ENCODE assay signal across 26 cellular contexts in genomic region chr1:113543110-113543509, GRCh38.
"Had no signal": no experiment of that assay in that cellular context is flagged by ENCODE, and none has a peak within 500 bp of the region (broad histone marks: within the 10 kb centered on the region; RNA-seq: fewer than 3 reads in every experiment).

No MANE protein-coding gene starts in this region.

- H3K27ac ChIP-seq: ascending aorta, colonic mucosa had no signal

- DNase-seq: activated CD4-positive, alpha-beta memory T cell treated with anti-CD3 and anti-CD28 coated beads, Interleukin-2, amount 10 ng/mL, durations not matched to agents 7 days and 5 days; activated CD4-positive, alpha-beta T cell treated with anti-CD3 and anti-CD28 coated beads for 36 hours; activated CD4-positive, alpha-beta T cell treated with anti-CD3 and anti-CD28 coated beads, Interleukin-2, amount 10 ng/mL, durations not matched to agents 7 days and 5 days; activated CD4-positive, alpha-beta T cell treated with anti-CD3 and anti-CD28 coated beads, Interleukin-2, amount 50 U/mL, for 4 hours; activated CD4-positive, CD25-positive, alpha-beta regulatory T cell; activated CD4-positive, CD25-positive, alpha-beta regulatory T cell treated with anti-CD3 and anti-CD28 coated beads, Interleukin-2, amount 50 U/mL, for 72 hours; activated CD8-positive, alpha-beta memory T cell treated with anti-CD3 and anti-CD28 coated beads, Interleukin-2, amount 50 U/mL, for 48 hours; activated gamma-delta T cell; activated naive CD4-positive, alpha-beta T cell; activated naive CD4-positive, alpha-beta T cell treated with anti-CD3 and anti-CD28 coated beads, Interleukin-2, amount 10 ng/mL, durations not matched to agents 7 days and 5 days; activated naive CD8-positive, alpha-beta T cell treated with anti-CD3 and anti-CD28 coated beads, Interleukin-2, amount 10 ng/mL, durations not matched to agents 7 days and 5 days; activated T-cell treated with anti-CD3 and anti-CD28 coated beads for 4 hours; activated T-cell treated with anti-CD3 and anti-CD28 coated beads, Interleukin-2, amount 50 U/mL, for 24 hours; activated T-cell treated with anti-CD3 and anti-CD28 coated beads, Interleukin-2, amount 50 U/mL, for 72 hours; brain microvascular endothelial cell; caudate nucleus; colonic mucosa; effector CD8-positive, alpha-beta T cell; foreskin fibroblast; head of caudate nucleus; T-helper 2 cell had no signal

- FAIRE-seq: endometrium, endothelial cell of umbilical vein, frontal cortex had no signal

- H3K36me3 Mint-ChIP-seq: activated naive CD4-positive, alpha-beta T cell treated with anti-CD3 and anti-CD28 coated beads, Interleukin-2, amount 10 ng/mL, durations not matched to agents 7 days and 5 days; activated naive CD4-positive, alpha-beta T cell treated with anti-CD3 and anti-CD28 coated beads, Interleukin-2, amount 50 U/mL, for 72 hours; activated naive CD8-positive, alpha-beta T cell treated with anti-CD3 and anti-CD28 coated beads, Interleukin-2, amount 10 ng/mL, durations not matched to agents 7 days and 5 days had no signal

- H3K9me3 Mint-ChIP-seq: activated naive CD4-positive, alpha-beta T cell treated with anti-CD3 and anti-CD28 coated beads, Interleukin-2, amount 50 U/mL, for 72 hours; activated T-cell treated with anti-CD3 and anti-CD28 coated beads, Interleukin-2, amount 50 U/mL, for 24 hours; activated T-cell treated with anti-CD3 and anti-CD28 coated beads, Interleukin-2, amount 50 U/mL, for 72 hours had no signal

- H3K4me3 Mint-ChIP-seq: activated CD4-positive, alpha-beta memory T cell treated with anti-CD3 and anti-CD28 coated beads, Interleukin-2, amount 10 ng/mL, durations not matched to agents 7 days and 5 days; activated CD4-positive, alpha-beta T cell treated with anti-CD3 and anti-CD28 coated beads for 36 hours; activated CD4-positive, alpha-beta T cell treated with anti-CD3 and anti-CD28 coated beads, Interleukin-2, amount 10 ng/mL, durations not matched to agents 7 days and 5 days; activated naive CD4-positive, alpha-beta T cell treated with anti-CD3 and anti-CD28 coated beads, Interleukin-2, amount 10 ng/mL, durations not matched to agents 7 days and 5 days; activated naive CD8-positive, alpha-beta T cell treated with anti-CD3 and anti-CD28 coated beads, Interleukin-2, amount 10 ng/mL, durations not matched to agents 7 days and 5 days; activated T-cell treated with anti-CD3 and anti-CD28 coated beads, Interleukin-2, amount 50 U/mL, for 24 hours; activated T-cell treated with anti-CD3 and anti-CD28 coated beads, Interleukin-2, amount 50 U/mL, for 72 hours had no signal

- H3K4me1 ChIP-seq: ascending aorta, colonic mucosa had no signal

- H3K36me3 ChIP-seq: ascending aorta, brain microvascular endothelial cell, colonic mucosa had no signal

- H3K27me3 ChIP-seq: ascending aorta, brain microvascular endothelial cell, colonic mucosa had no signal

- H3K4me3 ChIP-seq: ascending aorta, colonic mucosa had no signal

- H3K9me3 ChIP-seq: ascending aorta, colonic mucosa had no signal

- H3K27ac Mint-ChIP-seq: activated CD4-positive, alpha-beta memory T cell treated with anti-CD3 and anti-CD28 coated beads, Interleukin-2, amount 10 ng/mL, durations not matched to agents 7 days and 5 days; activated CD4-positive, alpha-beta T cell treated with anti-CD3 and anti-CD28 coated beads for 36 hours; activated CD4-positive, alpha-beta T cell treated with anti-CD3 and anti-CD28 coated beads, Interleukin-2, amount 10 ng/mL, durations not matched to agents 7 days and 5 days; activated naive CD4-positive, alpha-beta T cell treated with anti-CD3 and anti-CD28 coated beads, Interleukin-2, amount 10 ng/mL, durations not matched to agents 7 days and 5 days; activated naive CD4-positive, alpha-beta T cell treated with anti-CD3 and anti-CD28 coated beads, Interleukin-2, amount 50 U/mL, for 72 hours; activated naive CD8-positive, alpha-beta T cell treated with anti-CD3 and anti-CD28 coated beads, Interleukin-2, amount 10 ng/mL, durations not matched to agents 7 days and 5 days; activated T-cell treated with anti-CD3 and anti-CD28 coated beads, Interleukin-2, amount 50 U/mL, for 24 hours; activated T-cell treated with anti-CD3 and anti-CD28 coated beads, Interleukin-2, amount 50 U/mL, for 72 hours had no signal

- H3K27me3 Mint-ChIP-seq: activated CD4-positive, alpha-beta memory T cell treated with anti-CD3 and anti-CD28 coated beads, Interleukin-2, amount 10 ng/mL, durations not matched to agents 7 days and 5 days; activated CD4-positive, alpha-beta T cell treated with anti-CD3 and anti-CD28 coated beads for 36 hours; activated CD4-positive, alpha-beta T cell treated with anti-CD3 and anti-CD28 coated beads, Interleukin-2, amount 10 ng/mL, durations not matched to agents 7 days and 5 days; activated naive CD4-positive, alpha-beta T cell treated with anti-CD3 and anti-CD28 coated beads, Interleukin-2, amount 10 ng/mL, durations not matched to agents 7 days and 5 days; activated T-cell treated with anti-CD3 and anti-CD28 coated beads, Interleukin-2, amount 50 U/mL, for 24 hours had no signal

- H3K4me1 Mint-ChIP-seq: activated CD4-positive, alpha-beta memory T cell treated with anti-CD3 and anti-CD28 coated beads, Interleukin-2, amount 10 ng/mL, durations not matched to agents 7 days and 5 days; activated naive CD8-positive, alpha-beta T cell treated with anti-CD3 and anti-CD28 coated beads, Interleukin-2, amount 10 ng/mL, durations not matched to agents 7 days and 5 days had no signal
